ENCODE assay signal across 2 cellular contexts in genomic region chr6:112485813-112486212, GRCh38.
TF ChIP-seq lines count a peak whose summit lies in the region.

No MANE protein-coding gene starts in this region.

TF ChIP-seq in SK-N-SH, 30 proteins besides CTCF, POLR2A, EP300 and RAD21 (continued from another document):
- TF ChIP-seq REST (IDR thresholded peaks at IDR 0.05; ENCODE audit: low read depth, low read length) (no peak), USF1 (IDR thresholded peaks at IDR 0.05; ENCODE audit: borderline replicate concordance, low read depth) (no peak), SMC3 (IDR thresholded peaks at IDR 0.05; ENCODE audit: low read depth, low read length) (no peak), ELF1 (IDR thresholded peaks at IDR 0.05) (no peak)

TF ChIP-seq in SK-N-SH treated with all-trans-retinoic acid at 6 μM for 48 hours, 23 proteins besides CTCF, POLR2A, EP300 and RAD21 (continued from another document):
- TF ChIP-seq, protein P1, sequence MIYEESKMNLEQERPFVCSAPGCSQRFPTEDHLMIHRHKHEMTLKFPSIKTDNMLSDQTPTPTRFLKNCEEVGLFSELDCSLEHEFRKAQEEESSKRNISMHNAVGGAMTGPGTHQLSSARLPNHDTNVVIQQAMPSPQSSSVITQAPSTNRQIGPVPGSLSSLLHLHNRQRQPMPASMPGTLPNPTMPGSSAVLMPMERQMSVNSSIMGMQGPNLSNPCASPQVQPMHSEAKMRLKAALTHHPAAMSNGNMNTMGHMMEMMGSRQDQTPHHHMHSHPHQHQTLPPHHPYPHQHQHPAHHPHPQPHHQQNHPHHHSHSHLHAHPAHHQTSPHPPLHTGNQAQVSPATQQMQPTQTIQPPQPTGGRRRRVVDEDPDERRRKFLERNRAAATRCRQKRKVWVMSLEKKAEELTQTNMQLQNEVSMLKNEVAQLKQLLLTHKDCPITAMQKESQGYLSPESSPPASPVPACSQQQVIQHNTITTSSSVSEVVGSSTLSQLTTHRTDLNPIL (CRISPR knock-in tag; IDR thresholded peaks at IDR 0.05; ENCODE audit: low read depth) = no peak
